In the genomic region with DNA sequence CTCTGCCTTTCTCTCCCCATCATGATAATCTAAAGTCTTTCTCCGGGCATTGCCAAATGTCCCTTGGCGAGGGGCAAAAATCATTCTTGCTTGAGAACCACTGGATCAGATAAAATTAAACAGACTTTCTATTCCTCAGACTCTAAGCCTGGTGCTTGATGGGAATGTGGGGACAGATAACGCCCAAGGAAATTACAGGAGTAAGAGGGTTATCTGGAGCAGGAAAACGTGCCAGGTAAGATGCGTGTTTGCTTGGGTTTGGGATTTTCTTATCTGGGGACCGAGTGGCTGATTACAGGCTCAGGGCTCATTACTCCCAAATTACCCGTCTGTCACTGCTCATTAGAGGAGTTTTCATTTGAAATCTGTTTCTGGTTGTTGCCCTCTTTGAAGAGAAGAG, we compare ENCODE assay signal across 21 cellular contexts.
"Had no signal": no experiment of that assay in that cellular context is flagged by ENCODE, and none has a peak within 500 bp of the region (broad histone marks: within the 10 kb centered on the region; RNA-seq: fewer than 3 reads in every experiment).

No MANE protein-coding gene starts in this region.

- DNase-seq: activated CD4-positive, alpha-beta T cell treated with anti-CD3 and anti-CD28 coated beads for 48 hours; activated CD4-positive, alpha-beta T cell treated with anti-CD3 and anti-CD28 coated beads, Interleukin-2, amount 50 U/mL, for 4 hours; activated CD4-positive, CD25-positive, alpha-beta regulatory T cell treated with anti-CD3 and anti-CD28 coated beads, Interleukin-2, amount 50 U/mL, for 72 hours; activated CD8-positive, alpha-beta memory T cell treated with anti-CD3 and anti-CD28 coated beads, Interleukin-2, amount 10 ng/mL, durations not matched to agents 7 days and 5 days; activated effector memory CD4-positive, alpha-beta T cell treated with Interleukin-2 at 50 U/mL for 16 hours; activated naive CD4-positive, alpha-beta T cell; activated T-cell treated with anti-CD3 and anti-CD28 coated beads, Interleukin-2, amount 50 U/mL, for 24 hours; aorta; central memory CD4-positive, alpha-beta T cell; Kasumi-1; KBM-7; NCI-H146; NCI-H187 treated with DMSO at 0.1 percent for 48 hours; NCI-H2081 treated with DMSO at 0.1 percent for 48 hours; NCI-H2227 treated with DMSO at 0.1 percent for 48 hours; NCI-H446 treated with DMSO at 0.1 percent for 48 hours; NCI-H526 treated with DMSO at 0.1 percent for 48 hours; RPMI8226 had no signal

- ATAC-seq: activated CD8-positive, alpha-beta memory T cell treated with anti-CD3 and anti-CD28 coated beads, Interleukin-2, amount 10 ng/mL, durations not matched to agents 7 days and 5 days; Panc1; Right ventricle myocardium inferior; WTC11 had no signal
